1 cellular context compared by ENCODE assay signal in the genomic region with DNA sequence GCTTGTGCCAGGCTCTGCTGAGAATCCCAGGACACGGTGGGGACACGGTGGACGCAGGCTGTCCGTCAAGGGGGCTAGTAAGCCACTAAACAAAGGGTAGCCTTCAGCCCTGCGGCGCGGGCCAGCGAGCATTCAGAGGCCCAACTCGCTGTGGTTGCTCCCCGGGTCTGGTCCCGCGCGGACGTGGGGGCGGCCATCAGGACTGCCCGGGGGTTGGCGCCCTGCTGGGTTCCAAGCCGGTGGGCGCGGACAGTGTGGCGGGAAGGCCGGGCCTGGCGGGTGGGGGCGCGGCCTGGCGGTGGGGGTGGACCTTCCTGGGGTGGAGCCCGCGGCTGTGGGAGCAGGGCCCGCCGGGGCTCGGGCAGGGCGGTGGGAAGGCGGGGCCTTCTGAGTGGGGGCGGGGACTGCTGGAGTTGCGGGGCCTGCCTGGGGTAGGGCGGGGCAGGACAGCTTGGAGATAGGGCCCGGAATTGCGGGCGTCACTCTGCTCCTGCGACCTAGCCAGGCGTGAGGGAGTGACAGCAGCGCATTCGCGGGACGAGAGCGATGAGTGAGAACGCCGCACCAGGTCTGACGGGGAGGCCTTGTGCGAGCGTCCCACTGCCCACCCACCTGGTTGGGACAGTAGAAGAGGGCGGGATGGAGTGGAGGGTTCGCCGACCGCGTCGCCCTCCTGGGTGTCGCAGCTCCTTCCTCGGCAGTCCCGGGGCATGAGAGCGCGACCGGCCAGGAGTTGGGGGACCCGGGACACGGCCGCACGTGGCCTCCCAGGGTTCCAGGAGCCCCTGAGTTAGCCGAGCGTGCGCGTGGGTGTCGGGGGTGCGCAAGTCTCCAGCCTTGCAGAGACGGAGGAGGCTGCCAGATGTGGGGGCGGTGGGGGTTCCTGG.
A peak's percentile ranks its signal among the peaks of the same experiment; 100 is the strongest.
TF ChIP-seq lines count a peak whose summit lies in the region.

A gene with protein sequence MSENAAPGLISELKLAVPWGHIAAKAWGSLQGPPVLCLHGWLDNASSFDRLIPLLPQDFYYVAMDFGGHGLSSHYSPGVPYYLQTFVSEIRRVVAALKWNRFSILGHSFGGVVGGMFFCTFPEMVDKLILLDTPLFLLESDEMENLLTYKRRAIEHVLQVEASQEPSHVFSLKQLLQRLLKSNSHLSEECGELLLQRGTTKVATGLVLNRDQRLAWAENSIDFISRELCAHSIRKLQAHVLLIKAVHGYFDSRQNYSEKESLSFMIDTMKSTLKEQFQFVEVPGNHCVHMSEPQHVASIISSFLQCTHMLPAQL (plus strand): TSS at position 482 of the 887 bp plus-strand sequence. CDS start 65 bp downstream, at position 547.

TF ChIP-seq in HepG2, 621 proteins besides CTCF, POLR2A, EP300 and RAD21 (continued from another document and continues in another):
- TF ChIP-seq, protein P1, sequence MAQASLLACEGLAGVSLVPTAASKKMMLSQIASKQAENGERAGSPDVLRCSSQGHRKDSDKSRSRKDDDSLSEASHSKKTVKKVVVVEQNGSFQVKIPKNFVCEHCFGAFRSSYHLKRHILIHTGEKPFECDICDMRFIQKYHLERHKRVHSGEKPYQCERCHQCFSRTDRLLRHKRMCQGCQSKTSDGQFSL (CRISPR knock-in tag; IDR thresholded peaks at IDR 0.05) = no peak
- TF ChIP-seq ATF7-NPFF (CRISPR knock-in tag; IDR thresholded peaks at IDR 0.05; ENCODE audit: low read depth) (no peak; the same call in 1 of the 2 replicates), ZNF530 (CRISPR knock-in tag; IDR thresholded peaks at IDR 0.05; ENCODE audit: low read depth) (no peak), ZBTB7B (CRISPR knock-in tag; IDR thresholded peaks at IDR 0.05) (peak; percentile 25; the same call in 1 of the 2 replicates), ZSCAN31 (CRISPR knock-in tag; IDR thresholded peaks at IDR 0.05; ENCODE audit: low read depth) (0 out of 2 replicates have a peak, but pooled peaks have one; percentile 64), ZNF33B (CRISPR knock-in tag; IDR thresholded peaks at IDR 0.05) (0 out of 2 replicates have a peak, but pooled peaks have one; percentile 19), MTA1 (CRISPR knock-in tag; IDR thresholded peaks at IDR 0.05; ENCODE audit: borderline replicate concordance) (peak; percentile 17; the same call in 1 of the 2 replicates), MED13 (CRISPR knock-in tag; IDR thresholded peaks at IDR 0.05) (0 out of 2 replicates have a peak, but pooled peaks have one; percentile 26), HIVEP1 (CRISPR knock-in tag; IDR thresholded peaks at IDR 0.05) (no peak), ZZZ3 (CRISPR knock-in tag; IDR thresholded peaks at IDR 0.05; ENCODE audit: borderline replicate concordance) (no peak), ZC3H4 (CRISPR knock-in tag; IDR thresholded peaks at IDR 0.05; ENCODE audit: borderline replicate concordance) (no peak), SIX4 (CRISPR knock-in tag; IDR thresholded peaks at IDR 0.05) (no peak), HNF4A (CRISPR knock-in tag; IDR thresholded peaks at IDR 0.05) (no peak), NCOA1 (CRISPR knock-in tag; IDR thresholded peaks at IDR 0.05) (no peak), MXI1 (IDR thresholded peaks at IDR 0.05; ENCODE audit: borderline replicate concordance, low read depth, low read length) (peak; percentile 34; the same call in 1 of the 3 replicates), CBX1 (IDR thresholded peaks at IDR 0.05; ENCODE audit: low read depth) (no peak), KLF13 (CRISPR knock-in tag; IDR thresholded peaks at IDR 0.05) (no peak), ZNF260 (CRISPR knock-in tag; IDR thresholded peaks at IDR 0.05; ENCODE audit: borderline replicate concordance, low read depth) (no peak)
- TF ChIP-seq, protein P2, sequence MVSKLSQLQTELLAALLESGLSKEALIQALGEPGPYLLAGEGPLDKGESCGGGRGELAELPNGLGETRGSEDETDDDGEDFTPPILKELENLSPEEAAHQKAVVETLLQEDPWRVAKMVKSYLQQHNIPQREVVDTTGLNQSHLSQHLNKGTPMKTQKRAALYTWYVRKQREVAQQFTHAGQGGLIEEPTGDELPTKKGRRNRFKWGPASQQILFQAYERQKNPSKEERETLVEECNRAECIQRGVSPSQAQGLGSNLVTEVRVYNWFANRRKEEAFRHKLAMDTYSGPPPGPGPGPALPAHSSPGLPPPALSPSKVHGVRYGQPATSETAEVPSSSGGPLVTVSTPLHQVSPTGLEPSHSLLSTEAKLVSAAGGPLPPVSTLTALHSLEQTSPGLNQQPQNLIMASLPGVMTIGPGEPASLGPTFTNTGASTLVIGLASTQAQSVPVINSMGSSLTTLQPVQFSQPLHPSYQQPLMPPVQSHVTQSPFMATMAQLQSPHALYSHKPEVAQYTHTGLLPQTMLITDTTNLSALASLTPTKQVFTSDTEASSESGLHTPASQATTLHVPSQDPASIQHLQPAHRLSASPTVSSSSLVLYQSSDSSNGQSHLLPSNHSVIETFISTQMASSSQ (IDR thresholded peaks at IDR 0.05; ENCODE audit: low read depth) = no peak
- TF ChIP-seq, protein P2 (CRISPR knock-in tag; IDR thresholded peaks at IDR 0.05; ENCODE audit: borderline replicate concordance) = 0 out of 2 replicates have a peak, but pooled peaks have one; percentile 34
- TF ChIP-seq, protein P3, sequence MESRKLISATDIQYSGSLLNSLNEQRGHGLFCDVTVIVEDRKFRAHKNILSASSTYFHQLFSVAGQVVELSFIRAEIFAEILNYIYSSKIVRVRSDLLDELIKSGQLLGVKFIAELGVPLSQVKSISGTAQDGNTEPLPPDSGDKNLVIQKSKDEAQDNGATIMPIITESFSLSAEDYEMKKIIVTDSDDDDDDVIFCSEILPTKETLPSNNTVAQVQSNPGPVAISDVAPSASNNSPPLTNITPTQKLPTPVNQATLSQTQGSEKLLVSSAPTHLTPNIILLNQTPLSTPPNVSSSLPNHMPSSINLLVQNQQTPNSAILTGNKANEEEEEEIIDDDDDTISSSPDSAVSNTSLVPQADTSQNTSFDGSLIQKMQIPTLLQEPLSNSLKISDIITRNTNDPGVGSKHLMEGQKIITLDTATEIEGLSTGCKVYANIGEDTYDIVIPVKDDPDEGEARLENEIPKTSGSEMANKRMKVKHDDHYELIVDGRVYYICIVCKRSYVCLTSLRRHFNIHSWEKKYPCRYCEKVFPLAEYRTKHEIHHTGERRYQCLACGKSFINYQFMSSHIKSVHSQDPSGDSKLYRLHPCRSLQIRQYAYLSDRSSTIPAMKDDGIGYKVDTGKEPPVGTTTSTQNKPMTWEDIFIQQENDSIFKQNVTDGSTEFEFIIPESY (CRISPR knock-in tag; IDR thresholded peaks at IDR 0.05) = no peak
- TF ChIP-seq, protein P4, sequence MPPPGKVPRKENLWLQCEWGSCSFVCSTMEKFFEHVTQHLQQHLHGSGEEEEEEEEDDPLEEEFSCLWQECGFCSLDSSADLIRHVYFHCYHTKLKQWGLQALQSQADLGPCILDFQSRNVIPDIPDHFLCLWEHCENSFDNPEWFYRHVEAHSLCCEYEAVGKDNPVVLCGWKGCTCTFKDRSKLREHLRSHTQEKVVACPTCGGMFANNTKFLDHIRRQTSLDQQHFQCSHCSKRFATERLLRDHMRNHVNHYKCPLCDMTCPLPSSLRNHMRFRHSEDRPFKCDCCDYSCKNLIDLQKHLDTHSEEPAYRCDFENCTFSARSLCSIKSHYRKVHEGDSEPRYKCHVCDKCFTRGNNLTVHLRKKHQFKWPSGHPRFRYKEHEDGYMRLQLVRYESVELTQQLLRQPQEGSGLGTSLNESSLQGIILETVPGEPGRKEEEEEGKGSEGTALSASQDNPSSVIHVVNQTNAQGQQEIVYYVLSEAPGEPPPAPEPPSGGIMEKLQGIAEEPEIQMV (CRISPR knock-in tag; IDR thresholded peaks at IDR 0.05; ENCODE audit: low read depth) = 0 out of 2 replicates have a peak, but pooled peaks have one; percentile 35
- TF ChIP-seq, protein P5, sequence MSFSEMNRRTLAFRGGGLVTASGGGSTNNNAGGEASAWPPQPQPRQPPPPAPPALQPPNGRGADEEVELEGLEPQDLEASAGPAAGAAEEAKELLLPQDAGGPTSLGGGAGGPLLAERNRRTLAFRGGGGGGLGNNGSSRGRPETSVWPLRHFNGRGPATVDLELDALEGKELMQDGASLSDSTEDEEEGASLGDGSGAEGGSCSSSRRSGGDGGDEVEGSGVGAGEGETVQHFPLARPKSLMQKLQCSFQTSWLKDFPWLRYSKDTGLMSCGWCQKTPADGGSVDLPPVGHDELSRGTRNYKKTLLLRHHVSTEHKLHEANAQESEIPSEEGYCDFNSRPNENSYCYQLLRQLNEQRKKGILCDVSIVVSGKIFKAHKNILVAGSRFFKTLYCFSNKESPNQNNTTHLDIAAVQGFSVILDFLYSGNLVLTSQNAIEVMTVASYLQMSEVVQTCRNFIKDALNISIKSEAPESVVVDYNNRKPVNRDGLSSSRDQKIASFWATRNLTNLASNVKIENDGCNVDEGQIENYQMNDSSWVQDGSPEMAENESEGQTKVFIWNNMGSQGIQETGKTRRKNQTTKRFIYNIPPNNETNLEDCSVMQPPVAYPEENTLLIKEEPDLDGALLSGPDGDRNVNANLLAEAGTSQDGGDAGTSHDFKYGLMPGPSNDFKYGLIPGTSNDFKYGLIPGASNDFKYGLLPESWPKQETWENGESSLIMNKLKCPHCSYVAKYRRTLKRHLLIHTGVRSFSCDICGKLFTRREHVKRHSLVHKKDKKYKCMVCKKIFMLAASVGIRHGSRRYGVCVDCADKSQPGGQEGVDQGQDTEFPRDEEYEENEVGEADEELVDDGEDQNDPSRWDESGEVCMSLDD (CRISPR knock-in tag; IDR thresholded peaks at IDR 0.05; ENCODE audit: borderline replicate concordance) = no peak
- TF ChIP-seq, protein P6, sequence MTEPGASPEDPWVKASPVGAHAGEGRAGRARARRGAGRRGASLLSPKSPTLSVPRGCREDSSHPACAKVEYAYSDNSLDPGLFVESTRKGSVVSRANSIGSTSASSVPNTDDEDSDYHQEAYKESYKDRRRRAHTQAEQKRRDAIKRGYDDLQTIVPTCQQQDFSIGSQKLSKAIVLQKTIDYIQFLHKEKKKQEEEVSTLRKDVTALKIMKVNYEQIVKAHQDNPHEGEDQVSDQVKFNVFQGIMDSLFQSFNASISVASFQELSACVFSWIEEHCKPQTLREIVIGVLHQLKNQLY (CRISPR knock-in tag; IDR thresholded peaks at IDR 0.05) = no peak
- TF ChIP-seq, protein P7, sequence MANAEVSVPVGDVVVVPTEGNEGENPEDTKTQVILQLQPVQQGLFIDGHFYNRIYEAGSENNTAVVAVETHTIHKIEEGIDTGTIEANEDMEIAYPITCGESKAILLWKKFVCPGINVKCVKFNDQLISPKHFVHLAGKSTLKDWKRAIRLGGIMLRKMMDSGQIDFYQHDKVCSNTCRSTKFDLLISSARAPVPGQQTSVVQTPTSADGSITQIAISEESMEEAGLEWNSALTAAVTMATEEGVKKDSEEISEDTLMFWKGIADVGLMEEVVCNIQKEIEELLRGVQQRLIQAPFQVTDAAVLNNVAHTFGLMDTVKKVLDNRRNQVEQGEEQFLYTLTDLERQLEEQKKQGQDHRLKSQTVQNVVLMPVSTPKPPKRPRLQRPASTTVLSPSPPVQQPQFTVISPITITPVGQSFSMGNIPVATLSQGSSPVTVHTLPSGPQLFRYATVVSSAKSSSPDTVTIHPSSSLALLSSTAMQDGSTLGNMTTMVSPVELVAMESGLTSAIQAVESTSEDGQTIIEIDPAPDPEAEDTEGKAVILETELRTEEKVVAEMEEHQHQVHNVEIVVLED (CRISPR knock-in tag; IDR thresholded peaks at IDR 0.05; ENCODE audit: borderline replicate concordance) = peak; percentile 33; the same call in 1 of the 2 replicates
- TF ChIP-seq, protein P8, sequence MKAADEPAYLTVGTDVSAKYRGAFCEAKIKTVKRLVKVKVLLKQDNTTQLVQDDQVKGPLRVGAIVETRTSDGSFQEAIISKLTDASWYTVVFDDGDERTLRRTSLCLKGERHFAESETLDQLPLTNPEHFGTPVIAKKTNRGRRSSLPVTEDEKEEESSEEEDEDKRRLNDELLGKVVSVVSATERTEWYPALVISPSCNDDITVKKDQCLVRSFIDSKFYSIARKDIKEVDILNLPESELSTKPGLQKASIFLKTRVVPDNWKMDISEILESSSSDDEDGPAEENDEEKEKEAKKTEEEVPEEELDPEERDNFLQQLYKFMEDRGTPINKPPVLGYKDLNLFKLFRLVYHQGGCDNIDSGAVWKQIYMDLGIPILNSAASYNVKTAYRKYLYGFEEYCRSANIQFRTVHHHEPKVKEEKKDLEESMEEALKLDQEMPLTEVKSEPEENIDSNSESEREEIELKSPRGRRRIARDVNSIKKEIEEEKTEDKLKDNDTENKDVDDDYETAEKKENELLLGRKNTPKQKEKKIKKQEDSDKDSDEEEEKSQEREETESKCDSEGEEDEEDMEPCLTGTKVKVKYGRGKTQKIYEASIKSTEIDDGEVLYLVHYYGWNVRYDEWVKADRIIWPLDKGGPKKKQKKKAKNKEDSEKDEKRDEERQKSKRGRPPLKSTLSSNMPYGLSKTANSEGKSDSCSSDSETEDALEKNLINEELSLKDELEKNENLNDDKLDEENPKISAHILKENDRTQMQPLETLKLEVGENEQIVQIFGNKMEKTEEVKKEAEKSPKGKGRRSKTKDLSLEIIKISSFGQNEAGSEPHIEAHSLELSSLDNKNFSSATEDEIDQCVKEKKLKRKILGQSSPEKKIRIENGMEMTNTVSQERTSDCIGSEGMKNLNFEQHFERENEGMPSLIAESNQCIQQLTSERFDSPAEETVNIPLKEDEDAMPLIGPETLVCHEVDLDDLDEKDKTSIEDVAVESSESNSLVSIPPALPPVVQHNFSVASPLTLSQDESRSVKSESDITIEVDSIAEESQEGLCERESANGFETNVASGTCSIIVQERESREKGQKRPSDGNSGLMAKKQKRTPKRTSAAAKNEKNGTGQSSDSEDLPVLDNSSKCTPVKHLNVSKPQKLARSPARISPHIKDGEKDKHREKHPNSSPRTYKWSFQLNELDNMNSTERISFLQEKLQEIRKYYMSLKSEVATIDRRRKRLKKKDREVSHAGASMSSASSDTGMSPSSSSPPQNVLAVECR (CRISPR knock-in tag; IDR thresholded peaks at IDR 0.05; ENCODE audit: borderline replicate concordance) = peak; percentile 41; the same call in 1 of the 2 replicates
- TF ChIP-seq, protein P9, sequence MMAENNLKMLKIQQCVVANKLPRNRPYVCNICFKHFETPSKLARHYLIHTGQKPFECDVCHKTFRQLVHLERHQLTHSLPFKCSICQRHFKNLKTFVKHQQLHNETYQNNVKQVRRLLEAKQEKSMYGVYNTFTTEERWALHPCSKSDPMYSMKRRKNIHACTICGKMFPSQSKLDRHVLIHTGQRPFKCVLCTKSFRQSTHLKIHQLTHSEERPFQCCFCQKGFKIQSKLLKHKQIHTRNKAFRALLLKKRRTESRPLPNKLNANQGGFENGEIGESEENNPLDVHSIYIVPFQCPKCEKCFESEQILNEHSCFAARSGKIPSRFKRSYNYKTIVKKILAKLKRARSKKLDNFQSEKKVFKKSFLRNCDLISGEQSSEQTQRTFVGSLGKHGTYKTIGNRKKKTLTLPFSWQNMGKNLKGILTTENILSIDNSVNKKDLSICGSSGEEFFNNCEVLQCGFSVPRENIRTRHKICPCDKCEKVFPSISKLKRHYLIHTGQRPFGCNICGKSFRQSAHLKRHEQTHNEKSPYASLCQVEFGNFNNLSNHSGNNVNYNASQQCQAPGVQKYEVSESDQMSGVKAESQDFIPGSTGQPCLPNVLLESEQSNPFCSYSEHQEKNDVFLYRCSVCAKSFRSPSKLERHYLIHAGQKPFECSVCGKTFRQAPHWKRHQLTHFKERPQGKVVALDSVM (CRISPR knock-in tag; IDR thresholded peaks at IDR 0.05) = no peak
